In the genomic region with DNA sequence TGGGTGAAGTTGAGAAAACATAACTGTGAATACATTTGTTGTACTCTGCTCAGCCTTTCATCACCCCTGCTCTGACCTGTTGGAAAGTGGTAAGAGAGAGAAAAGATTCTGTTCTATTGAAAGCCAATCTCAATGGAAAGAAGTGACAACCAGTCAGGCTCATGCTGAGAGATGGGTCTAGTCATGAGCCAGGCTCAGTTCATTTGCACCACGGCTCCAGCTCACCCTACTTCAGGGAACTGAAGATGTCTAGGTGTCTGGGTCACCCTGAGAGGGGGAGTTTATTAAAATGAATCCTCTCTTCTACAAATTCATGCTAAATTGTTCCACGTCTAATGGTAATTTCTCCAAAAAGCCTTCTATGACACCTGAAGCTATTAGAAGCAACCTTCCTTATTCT, we compare ENCODE assay signal across 24 cellular contexts. TPM values are rescaled to one million over a fixed set of nuclear protein-coding genes. Genes with fewer than 3 reads are reported as not detected.
DNase-seq lines count a peak whose midpoint lies in the region; ATAC-seq and TF ChIP-seq lines count a peak whose summit lies in the region.
"Had no signal": no experiment of that assay in that cellular context is flagged by ENCODE, and none has a peak within 500 bp of the region (broad histone marks: within the 10 kb centered on the region; RNA-seq: fewer than 3 reads in every experiment).

No MANE protein-coding gene starts in this region.

- in situ Hi-C loops in transverse colon (cut with MboI; ENCODE audit: low pct_ligation_motif_present in 1 of 4, low pct_unique_long_range_greater_than_20kb in 1 of 4, low sequenced_read_pairs in 3 of 4): no loop called here

- H3K4me3 ChIP-seq in left ventricle myocardium inferior (no peak overlapping the region), esophagus squamous epithelium (no peak overlapping the region), sigmoid colon (no peak overlapping the region), transverse colon (no peak overlapping the region)
- H3K4me3 ChIP-seq: adrenal gland, body of pancreas had no signal

- intact Hi-C loops in left ventricle myocardium inferior (cut with micrococcal nuclease) (no loop called here), cardiac septum (cut with DNase I) (no loop called here), esophagus squamous epithelium (cut with DNase I) (no loop called here), sigmoid colon (cut with DNase I) (no loop called here), transverse colon (cut with DNase I; ENCODE audit: low total_unique reads) (no loop called here)

- H3K36me3 ChIP-seq in left ventricle myocardium inferior (no peaks in the 10 kb centered on the region), esophagus squamous epithelium (no peaks in the 10 kb centered on the region), sigmoid colon (no peaks in the 10 kb centered on the region), transverse colon (no peaks in the 10 kb centered on the region)
- H3K36me3 ChIP-seq: adrenal gland had no signal

- peaks cover 7% of the 10 kb centered on the region for H3K36me3 Mint-ChIP-seq in activated naive CD4-positive, alpha-beta T cell treated with anti-CD3 and anti-CD28 coated beads, Interleukin-2, amount 10 ng/mL, durations not matched to agents 7 days and 5 days
- no peaks in the 10 kb centered on the region for H3K36me3 Mint-ChIP-seq in nephron progenitor cell (ENCODE audit: low read depth)
- H3K36me3 Mint-ChIP-seq: memory B cell, WTC11 had no signal

- H3K27me3 ChIP-seq in left ventricle myocardium inferior (ENCODE audit: low read depth): no peaks in the 10 kb centered on the region
- H3K27me3 ChIP-seq in esophagus squamous epithelium: no peaks in the 10 kb centered on the region
- H3K27me3 ChIP-seq in sigmoid colon: no peaks in the 10 kb centered on the region
- no peaks in the 10 kb centered on the region for H3K27me3 ChIP-seq in transverse colon
- H3K27me3 ChIP-seq: adrenal gland, body of pancreas had no signal

- TF ChIP-seq EP300 in sigmoid colon (IDR thresholded peaks at IDR 0.05): no peak
- no peak for TF ChIP-seq EP300 in transverse colon (IDR thresholded peaks at IDR 0.05; ENCODE audit: low read depth)

- H3K9me3 ChIP-seq in left ventricle myocardium inferior (replicated peaks): no peaks in the 10 kb centered on the region
- no peaks in the 10 kb centered on the region for H3K9me3 ChIP-seq in esophagus squamous epithelium
- no peaks in the 10 kb centered on the region for H3K9me3 ChIP-seq in sigmoid colon
- H3K9me3 ChIP-seq in transverse colon: no peaks in the 10 kb centered on the region
- H3K9me3 ChIP-seq: adrenal gland, body of pancreas had no signal

- H3K4me3 Mint-ChIP-seq in activated naive CD4-positive, alpha-beta T cell treated with anti-CD3 and anti-CD28 coated beads, Interleukin-2, amount 10 ng/mL, durations not matched to agents 7 days and 5 days: no peak overlapping the region
- no peak overlapping the region for H3K4me3 Mint-ChIP-seq in nephron progenitor cell
- H3K4me3 Mint-ChIP-seq: activated CD4-positive, alpha-beta T cell treated with anti-CD3 and anti-CD28 coated beads, Interleukin-2, amount 10 ng/mL, durations not matched to agents 7 days and 5 days; activated CD8-positive, alpha-beta memory T cell treated with anti-CD3 and anti-CD28 coated beads, Interleukin-2, amount 10 ng/mL, durations not matched to agents 7 days and 5 days; memory B cell; stimulated activated naive B cell treated with anti-CD40 and anti-IgM and Interleukin-4, amounts not matched to agents 10 μg/mL and 1 μg/mL and 100 μg/mL, for 72 hours; WTC11 had no signal

- ATAC-seq in GM19452 (IDR thresholded peaks at IDR 0.05; ENCODE audit: unreplicated experiment): no peak
- ATAC-seq: activated CD8-positive, alpha-beta memory T cell treated with anti-CD3 and anti-CD28 coated beads, Interleukin-2, amount 10 ng/mL, durations not matched to agents 7 days and 5 days; body of pancreas; esophagus mucosa; stimulated activated naive B cell treated with anti-CD40 and anti-IgM and Interleukin-4, amounts not matched to agents 10 μg/mL and 1 μg/mL and 100 μg/mL, for 72 hours had no signal

- 81 to 86% methylated on average over 2 of the region's 2 CpGs for WGBS in esophagus squamous epithelium, 2 donors
- WGBS in sigmoid colon, 2 donors: 95 to 100% methylated on average over 2 of the region's 2 CpGs
- 92 to 100% methylated on average over 1 to 2 of the region's 2 CpGs for WGBS in transverse colon (ENCODE audit: low coverage in 1 of 2), 2 donors

- H3K27ac Mint-ChIP-seq in activated naive CD4-positive, alpha-beta T cell treated with anti-CD3 and anti-CD28 coated beads, Interleukin-2, amount 10 ng/mL, durations not matched to agents 7 days and 5 days: no peak overlapping the region
- H3K27ac Mint-ChIP-seq in nephron progenitor cell: no peak overlapping the region
- H3K27ac Mint-ChIP-seq: activated CD4-positive, alpha-beta T cell treated with anti-CD3 and anti-CD28 coated beads, Interleukin-2, amount 10 ng/mL, durations not matched to agents 7 days and 5 days; activated CD8-positive, alpha-beta memory T cell treated with anti-CD3 and anti-CD28 coated beads, Interleukin-2, amount 10 ng/mL, durations not matched to agents 7 days and 5 days; memory B cell; stimulated activated naive B cell treated with anti-CD40 and anti-IgM and Interleukin-4, amounts not matched to agents 10 μg/mL and 1 μg/mL and 100 μg/mL, for 72 hours; WTC11 had no signal

- no peak for TF ChIP-seq CTCF in left ventricle myocardium inferior (IDR thresholded peaks at IDR 0.05; ENCODE audit: borderline replicate concordance)
- TF ChIP-seq CTCF in esophagus squamous epithelium (IDR thresholded peaks at IDR 0.05): no peak
- no peak for TF ChIP-seq CTCF in sigmoid colon (IDR thresholded peaks at IDR 0.05)
- no peak for TF ChIP-seq CTCF in transverse colon (IDR thresholded peaks at IDR 0.05)
- no peak for TF ChIP-seq CTCF in nephron progenitor cell (IDR thresholded peaks at IDR 0.05)

- CTCF ChIA-PET in activated naive CD4-positive, alpha-beta T cell treated with anti-CD3 and anti-CD28 coated beads, Interleukin-2, amount 10 ng/mL, durations not matched to agents 7 days and 5 days (lab: Charles Lee): no interaction called here

- H3K27ac ChIP-seq in left ventricle myocardium inferior (replicated peaks) (peak overlapping the region; percentile 77), esophagus squamous epithelium (peak overlapping the region; percentile 27 to 81 (median 66)), sigmoid colon (peak overlapping the region; percentile 80 to 98 (median 84)), transverse colon (peak overlapping the region; percentile 72 to 83 (median 76))
- H3K27ac ChIP-seq: body of pancreas, foreskin keratinocyte had no signal

- no peak for TF ChIP-seq POLR2A in esophagus squamous epithelium (IDR thresholded peaks at IDR 0.05)
- no peak for TF ChIP-seq POLR2A in sigmoid colon (IDR thresholded peaks at IDR 0.05)
- no peak for TF ChIP-seq POLR2A in transverse colon (IDR thresholded peaks at IDR 0.05)

- DNase-seq in left ventricle myocardium inferior (no peak), cardiac septum (ENCODE audit: low spot score) (no peak), esophagus squamous epithelium (lab: John Stamatoyannopoulos, UW) (no peak), sigmoid colon (no peak), transverse colon (no peak), nephron progenitor cell (no peak)
- DNase-seq in activated naive CD4-positive, alpha-beta T cell treated with anti-CD3 and anti-CD28 coated beads, Interleukin-2, amount 10 ng/mL, durations not matched to agents 7 days and 5 days: no peak
- DNase-seq: activated CD4-positive, alpha-beta T cell treated with anti-CD3 and anti-CD28 coated beads, Interleukin-2, amount 10 ng/mL, durations not matched to agents 7 days and 5 days; activated CD8-positive, alpha-beta memory T cell treated with anti-CD3 and anti-CD28 coated beads, Interleukin-2, amount 10 ng/mL, durations not matched to agents 7 days and 5 days; activated naive CD4-positive, alpha-beta T cell; activated T-cell treated with anti-CD3 and anti-CD28 coated beads, Interleukin-2, amount 50 U/mL, for 48 hours; CD4-positive, alpha-beta memory T cell; cerebellar nuclear complex; DND-41; NCI-H146; NCI-H2107; stimulated activated naive B cell treated with anti-CD40 and anti-IgM and Interleukin-4, amounts not matched to agents 10 μg/mL and 1 μg/mL and 100 μg/mL, for 72 hours had no signal

- peaks cover 4% of the 10 kb centered on the region for H3K27me3 Mint-ChIP-seq in activated naive CD4-positive, alpha-beta T cell treated with anti-CD3 and anti-CD28 coated beads, Interleukin-2, amount 10 ng/mL, durations not matched to agents 7 days and 5 days
- H3K27me3 Mint-ChIP-seq in nephron progenitor cell (ENCODE audit: low read depth, poor library complexity): no peaks in the 10 kb centered on the region
- H3K27me3 Mint-ChIP-seq: activated CD4-positive, alpha-beta T cell treated with anti-CD3 and anti-CD28 coated beads, Interleukin-2, amount 10 ng/mL, durations not matched to agents 7 days and 5 days; activated CD8-positive, alpha-beta memory T cell treated with anti-CD3 and anti-CD28 coated beads, Interleukin-2, amount 10 ng/mL, durations not matched to agents 7 days and 5 days; CD4-positive, alpha-beta memory T cell; memory B cell; stimulated activated naive B cell treated with anti-CD40 and anti-IgM and Interleukin-4, amounts not matched to agents 10 μg/mL and 1 μg/mL and 100 μg/mL, for 72 hours had no signal

- peaks cover 30% of the 10 kb centered on the region for H3K4me1 Mint-ChIP-seq in activated naive CD4-positive, alpha-beta T cell treated with anti-CD3 and anti-CD28 coated beads, Interleukin-2, amount 10 ng/mL, durations not matched to agents 7 days and 5 days
- H3K4me1 Mint-ChIP-seq in nephron progenitor cell: peaks cover 11% of the 10 kb centered on the region

- H3K4me1 ChIP-seq in left ventricle myocardium inferior: peaks cover 69% of the 10 kb centered on the region
- peaks cover 0 to 62% (median 25%) of the 10 kb centered on the region in 3 donors for H3K4me1 ChIP-seq in esophagus squamous epithelium
- H3K4me1 ChIP-seq in sigmoid colon: peaks cover 0 to 74% (median 70%) of the 10 kb centered on the region in 4 donors
- peaks cover 13 to 50% (median 21%) of the 10 kb centered on the region in 4 donors for H3K4me1 ChIP-seq in transverse colon

- H3K9me3 Mint-ChIP-seq in activated naive CD4-positive, alpha-beta T cell treated with anti-CD3 and anti-CD28 coated beads, Interleukin-2, amount 10 ng/mL, durations not matched to agents 7 days and 5 days: no peaks in the 10 kb centered on the region
- no peaks in the 10 kb centered on the region for H3K9me3 Mint-ChIP-seq in nephron progenitor cell
- H3K9me3 Mint-ChIP-seq: CD4-positive, alpha-beta memory T cell; memory B cell; stimulated activated naive B cell treated with anti-CD40 and anti-IgM and Interleukin-4, amounts not matched to agents 10 μg/mL and 1 μg/mL and 100 μg/mL, for 72 hours; WTC11 had no signal

RNA-seq across cellular contexts. Expression of a gene that starts 12.1 kb away (rescaled TPM):
- 3.7 TPM for total RNA-seq in left ventricle myocardium inferior
- total RNA-seq in cardiac septum: 5.1 TPM
- total RNA-seq in esophagus squamous epithelium: 10 to 100 TPM; 14.9 to 33.6 (median 19.4) TPM
- total RNA-seq in sigmoid colon: 10 to 100 TPM; 14.3 to 44.6 (median 22.1) TPM
- 10 to 100 TPM in 2 of 3 donors, 1 to 10 TPM in 1; 7.6 to 18.8 (median 11.4) TPM for polyA plus RNA-seq in sigmoid colon
- total RNA-seq in transverse colon: 10 to 100 TPM in 3 of 4 donors, 1 to 10 TPM in 1; 9.0 to 58.5 (median 53.6) TPM

RNA-seq across cellular contexts. Expression of a gene that starts 25.9 kb away (rescaled TPM):
- total RNA-seq in left ventricle myocardium inferior (89.4 TPM), cardiac septum (162 TPM), esophagus squamous epithelium (1,000 to 10,000 TPM in 1 of 4 donors, 100 to 1,000 TPM in 2, 10 to 100 TPM in 1; 64.6 to 1,343 (median 285) TPM), sigmoid colon (1,000 to 10,000 TPM; 2,072 to 5,444 (median 3,070) TPM), transverse colon (1,000 to 10,000 TPM in 1 of 4 donors, 100 to 1,000 TPM in 3; 403 to 1,827 (median 457) TPM)
- polyA plus RNA-seq in sigmoid colon: 100 to 1,000 TPM in 1 of 3 donors, 10 to 100 TPM in 2; 43.7 to 237 (median 78.1) TPM
